Comparison of ENCODE assay signal across 15 cellular contexts in genomic region chr1:1401457-1402010, GRCh38. TPM values are rescaled to one million over a fixed set of nuclear protein-coding genes. Genes with fewer than 3 reads are reported as not detected.
DNase-seq lines count a peak whose midpoint lies in the region; ATAC-seq and TF ChIP-seq lines count a peak whose summit lies in the region.
"Had no signal": no experiment of that assay in that cellular context is flagged by ENCODE, and none has a peak within 500 bp of the region (broad histone marks: within the 10 kb centered on the region; RNA-seq: fewer than 3 reads in every experiment).

No MANE protein-coding gene starts in this region.

- DNase-seq in GM23248 (no peak), mesenchymal stem cell (no peak)
- no peak for DNase-seq in activated CD8-positive, alpha-beta T cell treated with anti-CD3 and anti-CD28 coated beads for 36 hours
- no peak for DNase-seq in central memory CD4-positive, alpha-beta T cell
- DNase-seq: cortex of kidney, NCI-H1105, testis had no signal

- no peak overlapping the region for H3K4ac ChIP-seq in mesenchymal stem cell (ENCODE audit: low read depth in 1 of 2, low read length in 2 of 2)

- H3K9me2 ChIP-seq in GM23248 (ENCODE audit: insufficient read depth): no peaks in the 10 kb centered on the region

- peaks cover 6% of the 10 kb centered on the region for H3K79me1 ChIP-seq in mesenchymal stem cell (replicated peaks; ENCODE audit: low read length, poor library complexity, severe bottlenecking)

- H3K27me3 Mint-ChIP-seq in activated CD8-positive, alpha-beta T cell treated with anti-CD3 and anti-CD28 coated beads for 36 hours: no peaks in the 10 kb centered on the region

- H3K9me3 Mint-ChIP-seq in activated CD8-positive, alpha-beta T cell treated with anti-CD3 and anti-CD28 coated beads for 36 hours: no peaks in the 10 kb centered on the region

- H3K4me2 ChIP-seq in BLaER1 (peak overlapping the region; percentile 99), GM23248 (ENCODE audit: unreplicated experiment) (no peak overlapping the region), mesenchymal stem cell (ENCODE audit: low read length, poor library complexity, severe bottlenecking) (no peak overlapping the region)

- H3K18ac ChIP-seq in mesenchymal stem cell (ENCODE audit: low read depth in 1 of 2, low read length in 2 of 2): no peak overlapping the region

- H3F3A ChIP-seq in GM23248 (ENCODE audit: insufficient read depth): peaks cover 37% of the 10 kb centered on the region

- H3K9ac ChIP-seq in BLaER1 (no peak overlapping the region), GM23248 (no peak overlapping the region), mesenchymal stem cell (ENCODE audit: low read length) (peak overlapping the region; percentile 98)

- no peak for TF ChIP-seq CTCF in activated CD8-positive, alpha-beta T cell treated with anti-CD3 and anti-CD28 coated beads for 36 hours (IDR thresholded peaks at IDR 0.05)

- intact Hi-C loops in activated CD8-positive, alpha-beta T cell treated with anti-CD3 and anti-CD28 coated beads for 36 hours (cut with micrococcal nuclease): no loop called here

- H2AFZ ChIP-seq in GM23248 (no peak overlapping the region), mesenchymal stem cell (ENCODE audit: low read depth, low read length) (no peak overlapping the region)

- no peak overlapping the region for H4K8ac ChIP-seq in mesenchymal stem cell (ENCODE audit: low read length)

- WGBS in GM23248 (ENCODE audit: low coverage in 1 of 2, low lambda C conversion rate in 2 of 2, missing lambda C conversion rate in 2 of 2), 2 experiments: 84 to 92% methylated on average over 6 to 7 of the region's 7 CpGs
- WGBS in mesenchymal stem cell: 97% methylated on average over 7 of the region's 7 CpGs

- H3K27ac Mint-ChIP-seq in activated CD8-positive, alpha-beta T cell treated with anti-CD3 and anti-CD28 coated beads for 36 hours: peak overlapping the region; percentile 88

- POLR2A ChIA-PET in activated CD8-positive, alpha-beta T cell treated with anti-CD3 and anti-CD28 coated beads for 36 hours (lab: Charles Lee): interaction anchor here (0.7 to 4.9 kb wide), 6 partner anchors 9 to 150 kb away, joined by 3 to 48 read pairs (median 4); partner anchors contain the start of gene AURKAIP1

- no peak overlapping the region for H2BK15ac ChIP-seq in mesenchymal stem cell (ENCODE audit: low read depth, poor library complexity, severe bottlenecking)

- peaks cover 80% of the 10 kb centered on the region for H3K36me3 ChIP-seq in BLaER1
- H3K36me3 ChIP-seq in GM23248 (ENCODE audit: low read depth): peaks cover 14% of the 10 kb centered on the region; the same call in 1 of the 2 replicates
- peaks cover 62 to 67% of the 10 kb centered on the region in 2 experiments for H3K36me3 ChIP-seq in mesenchymal stem cell (ENCODE audit: control insufficient read depth in 1 of 2, insufficient read depth in 2 of 2, low read depth in 1 of 2, low read length in 2 of 2)

- ATAC-seq in activated CD8-positive, alpha-beta T cell treated with anti-CD3 and anti-CD28 coated beads for 36 hours: no peak
- no peak for ATAC-seq in GM21381 (IDR thresholded peaks at IDR 0.05; ENCODE audit: unreplicated experiment)
- ATAC-seq in GM21737 (IDR thresholded peaks at IDR 0.05; ENCODE audit: unreplicated experiment): no peak
- no peak for ATAC-seq in GM18858 (IDR thresholded peaks at IDR 0.05; ENCODE audit: unreplicated experiment)
- ATAC-seq: gastroesophageal sphincter, left colon had no signal

- no peak overlapping the region for H4K91ac ChIP-seq in mesenchymal stem cell (ENCODE audit: low read length)

- H3K27me3 ChIP-seq in BLaER1 (no peaks in the 10 kb centered on the region), GM23248 (replicated peaks; ENCODE audit: insufficient read depth) (no peaks in the 10 kb centered on the region), mesenchymal stem cell (ENCODE audit: control insufficient read depth in 1 of 2, insufficient read depth in 1 of 2, low read length in 2 of 2) (no peaks in the 10 kb centered on the region)
- H3K27me3 ChIP-seq: gastroesophageal sphincter, testis had no signal

- H3K14ac ChIP-seq in mesenchymal stem cell (ENCODE audit: low read length in 2 of 2): no peak overlapping the region

- no peak overlapping the region for H2BK5ac ChIP-seq in mesenchymal stem cell (ENCODE audit: low read depth, low read length, poor library complexity, severe bottlenecking)

- peaks cover 78% of the 10 kb centered on the region for H4K20me1 ChIP-seq in BLaER1
- no peaks in the 10 kb centered on the region for H4K20me1 ChIP-seq in GM23248 (ENCODE audit: insufficient read depth)

- H3K4me1 Mint-ChIP-seq in activated CD8-positive, alpha-beta T cell treated with anti-CD3 and anti-CD28 coated beads for 36 hours (ENCODE audit: low read depth): peaks cover 57% of the 10 kb centered on the region

- no peaks in the 10 kb centered on the region for H3K9me3 ChIP-seq in BLaER1
- no peaks in the 10 kb centered on the region for H3K9me3 ChIP-seq in GM23248 (ENCODE audit: low read depth)
- H3K9me3 ChIP-seq in mesenchymal stem cell (ENCODE audit: control insufficient read depth, low read length): no peaks in the 10 kb centered on the region
- H3K9me3 ChIP-seq: gastroesophageal sphincter, testis had no signal

- no peak overlapping the region for H3K23ac ChIP-seq in mesenchymal stem cell (ENCODE audit: low read length in 2 of 2)

- H3K4me1 ChIP-seq in BLaER1 (peaks cover 55% of the 10 kb centered on the region), GM23248 (ENCODE audit: insufficient read depth) (peaks cover 18% of the 10 kb centered on the region), mesenchymal stem cell (ENCODE audit: control insufficient read depth, insufficient read depth, low read depth, low read length) (peaks cover 44% of the 10 kb centered on the region)

- H3K36me3 Mint-ChIP-seq in activated CD8-positive, alpha-beta T cell treated with anti-CD3 and anti-CD28 coated beads for 36 hours (ENCODE audit: low read depth): peaks cover 71% of the 10 kb centered on the region

- no peak overlapping the region for H2BK120ac ChIP-seq in mesenchymal stem cell (ENCODE audit: low read depth, low read length)

- CTCF ChIA-PET in activated CD8-positive, alpha-beta T cell treated with anti-CD3 and anti-CD28 coated beads for 36 hours (lab: Charles Lee): interaction anchor here (1.0 kb wide), 2 partner anchors 30 to 92 kb away, joined by 3 read pairs; no protein-coding TSS in a partner anchor

- no peak overlapping the region for H3K27ac ChIP-seq in BLaER1
- H3K27ac ChIP-seq in GM23248: 0 out of 2 replicates have a peak overlapping the region, but pooled peaks have one; percentile 29
- no peak overlapping the region for H3K27ac ChIP-seq in mesenchymal stem cell (ENCODE audit: low read length, poor library complexity, severe bottlenecking)
- H3K27ac ChIP-seq: HL-60, testis had no signal

- H3K79me2 ChIP-seq in GM23248 (ENCODE audit: insufficient read depth): peaks cover 97% of the 10 kb centered on the region

- in situ Hi-C loops in GM23248 (cut with MboI): no loop called here

- no peak overlapping the region for H2BK12ac ChIP-seq in mesenchymal stem cell (ENCODE audit: low read length in 2 of 2)

- H3K4me3 ChIP-seq in BLaER1 (0 out of 2 replicates have a peak overlapping the region, but pooled peaks have one; percentile 99), GM23248 (no peak overlapping the region), mesenchymal stem cell (ENCODE audit: insufficient read depth in 1 of 2, low read depth in 1 of 2, low read length in 2 of 2) (no peak overlapping the region)
- H3K4me3 ChIP-seq: gastroesophageal sphincter, testis had no signal

- peak overlapping the region; percentile 93 for H3K4me3 Mint-ChIP-seq in activated CD8-positive, alpha-beta T cell treated with anti-CD3 and anti-CD28 coated beads for 36 hours

- H2AK5ac ChIP-seq in mesenchymal stem cell (ENCODE audit: low read length, severe bottlenecking): no peak overlapping the region

RNA-seq across cellular contexts. Expression of gene CCNL2, which starts 2.4 kb away (rescaled TPM):
- total RNA-seq in GM23248 (2014; rRNA removed; shearing (Covaris generic)): 150 and 185 TPM in 2 replicates
- 151 and 199 TPM in 2 replicates for polyA plus RNA-seq in GM23248 (2016; fragmentation: Nextera tagmentation; extraction: Ambion mirVana)
- total RNA-seq in activated CD8-positive, alpha-beta T cell treated with anti-CD3 and anti-CD28 coated beads for 36 hours: 10 to 100 TPM; 86.3 to 92.4 TPM
- polyA plus RNA-seq in mesenchymal stem cell (2013, experiment 1 of 2): 107 TPM
- 105 TPM for polyA plus RNA-seq in mesenchymal stem cell (2013, experiment 2 of 2)

RNA-seq across cellular contexts. Expression of gene MRPL20, which starts 5.6 kb away (rescaled TPM):
- 88.9 and 105 TPM in 2 replicates for total RNA-seq in GM23248 (2014; rRNA removed; shearing (Covaris generic))
- 176 and 181 TPM in 2 replicates for polyA plus RNA-seq in GM23248 (2016; fragmentation: Nextera tagmentation; extraction: Ambion mirVana)
- total RNA-seq in activated CD8-positive, alpha-beta T cell treated with anti-CD3 and anti-CD28 coated beads for 36 hours: 100 to 1,000 TPM; 127 to 129 TPM
- polyA plus RNA-seq in mesenchymal stem cell (2013, experiment 1 of 2): 152 TPM
- polyA plus RNA-seq in mesenchymal stem cell (2013, experiment 2 of 2): 152 TPM

RNA-seq across cellular contexts. Expression of gene ANKRD65, which starts 19.5 kb away (rescaled TPM):
- 0.51 and 0.97 TPM in 2 replicates for total RNA-seq in GM23248 (2014; rRNA removed; shearing (Covaris generic))
- polyA plus RNA-seq in GM23248 (2016; fragmentation: Nextera tagmentation; extraction: Ambion mirVana): 0.44 and 0.70 TPM in 2 replicates
- total RNA-seq in activated CD8-positive, alpha-beta T cell treated with anti-CD3 and anti-CD28 coated beads for 36 hours: not detected
- 0.14 TPM for polyA plus RNA-seq in mesenchymal stem cell (2013, experiment 1 of 2)
- 0.18 TPM for polyA plus RNA-seq in mesenchymal stem cell (2013, experiment 2 of 2)
- total RNA-seq: T-helper 1 cell treated with Interleukin-12 subunit alpha and Interleukin-12 subunit beta and Interleukin-4 antibody, amounts not matched to agents 30 ng/mL and 1 ng/mL, for 36 hours had no signal

RNA-seq across cellular contexts. Expression of gene AURKAIP1, which starts 26.5 kb away (rescaled TPM):
- total RNA-seq in GM23248 (2014; rRNA removed; shearing (Covaris generic)): 118 and 120 TPM in 2 replicates
- 216 and 218 TPM in 2 replicates for polyA plus RNA-seq in GM23248 (2016; fragmentation: Nextera tagmentation; extraction: Ambion mirVana)
- 100 to 1,000 TPM; 127 TPM for total RNA-seq in activated CD8-positive, alpha-beta T cell treated with anti-CD3 and anti-CD28 coated beads for 36 hours
- 79.5 TPM for polyA plus RNA-seq in mesenchymal stem cell (2013, experiment 1 of 2)
- 83.6 TPM for polyA plus RNA-seq in mesenchymal stem cell (2013, experiment 2 of 2)

RNA-seq across cellular contexts. Expression of gene VWA1, which starts 34.0 kb away (rescaled TPM):
- 1.4 and 2.3 TPM in 2 replicates for total RNA-seq in GM23248 (2014; rRNA removed; shearing (Covaris generic))
- 0.60 and 1.3 TPM in 2 replicates for polyA plus RNA-seq in GM23248 (2016; fragmentation: Nextera tagmentation; extraction: Ambion mirVana)
- under 1 TPM; 0.72 to 0.97 TPM for total RNA-seq in activated CD8-positive, alpha-beta T cell treated with anti-CD3 and anti-CD28 coated beads for 36 hours
- 7.3 TPM for polyA plus RNA-seq in mesenchymal stem cell (2013, experiment 1 of 2)
- 7.5 TPM for polyA plus RNA-seq in mesenchymal stem cell (2013, experiment 2 of 2)
